ENCODE assay signal across 10 cellular contexts in the genomic region with DNA sequence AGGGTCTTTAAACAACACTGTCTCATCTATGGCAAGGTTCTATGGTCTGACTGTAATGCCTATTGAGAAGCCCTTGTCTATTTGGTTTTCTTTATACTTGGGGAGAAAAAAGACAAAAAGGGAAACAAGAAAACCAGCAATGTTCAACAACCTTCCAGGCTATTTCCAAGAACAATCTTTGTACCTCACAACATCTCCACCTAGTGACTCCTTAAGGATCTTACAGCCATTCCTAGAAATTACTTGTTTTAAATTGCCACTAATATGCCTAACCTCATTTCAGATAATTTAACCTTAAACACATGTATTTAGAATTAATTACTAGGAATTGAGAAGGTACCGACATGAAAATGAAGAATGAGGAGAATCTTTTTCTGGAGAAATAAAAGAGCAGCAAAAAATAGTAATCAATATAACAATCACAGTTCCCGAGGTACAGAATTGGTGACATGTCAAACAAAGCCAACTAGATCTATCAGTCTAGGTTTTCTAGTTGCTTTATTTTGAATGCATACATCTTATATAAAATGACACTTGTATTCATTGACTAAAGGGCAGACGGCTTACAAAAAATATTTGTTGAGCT. TPM values are rescaled to one million over a fixed set of nuclear protein-coding genes. Genes with fewer than 3 reads are reported as not detected.
DNase-seq lines count a peak whose midpoint lies in the region; ATAC-seq, FAIRE-seq and TF ChIP-seq lines count a peak whose summit lies in the region.
"Had no signal": no experiment of that assay in that cellular context is flagged by ENCODE, and none has a peak within 500 bp of the region (broad histone marks: within the 10 kb centered on the region; RNA-seq: fewer than 3 reads in every experiment).

No MANE protein-coding gene starts in this region.

- no peaks in the 10 kb centered on the region for H3K27me3 ChIP-seq in ascending aorta

- intact Hi-C loops in ascending aorta (cut with DNase I), result loop anchor here (5.0 kb wide), 1 partner anchor 227 kb away; a partner anchor contains a TSS
- intact Hi-C loops in activated CD4-positive, alpha-beta T cell treated with anti-CD3 and anti-CD28 coated beads for 36 hours (cut with DNase I, micrococcal nuclease), result loop anchor here (5.0 kb wide), 2 partner anchors 142 to 152 kb away; no protein-coding TSS in a partner anchor

- no peak for ATAC-seq in HG02840 (IDR thresholded peaks at IDR 0.05; ENCODE audit: low FRiP score, unreplicated experiment)
- no peak for ATAC-seq in activated CD4-positive, alpha-beta T cell treated with anti-CD3 and anti-CD28 coated beads for 36 hours
- ATAC-seq: activated CD8-positive, alpha-beta T cell treated with anti-CD3 and anti-CD28 coated beads for 36 hours had no signal

- POLR2A ChIA-PET in AG04449 (lab: Yijun Ruan, JAX), result interaction anchor here (0.6 kb wide), 1 partner anchor 130 kb away, joined by 3 read pairs; no protein-coding TSS in a partner anchor
- POLR2A ChIA-PET in HEK293 (lab: Yijun Ruan, JAX), result no interaction called here
- POLR2A ChIA-PET in activated CD4-positive, alpha-beta T cell treated with anti-CD3 and anti-CD28 coated beads for 36 hours (lab: Charles Lee), result no interaction called here

- no peaks in the 10 kb centered on the region for H3K4me1 ChIP-seq in HEK293 (ENCODE audit: control insufficient read depth, insufficient read depth, low read length)
- H3K4me1 ChIP-seq in ascending aorta, result no peaks in the 10 kb centered on the region

- H3K36me3 Mint-ChIP-seq in activated CD4-positive, alpha-beta T cell treated with anti-CD3 and anti-CD28 coated beads for 36 hours (ENCODE audit: low read depth), result no peaks in the 10 kb centered on the region

- H3K36me3 ChIP-seq in HEK293 (ENCODE audit: control insufficient read depth in 2 of 2, insufficient read depth in 1 of 2, low read length in 2 of 2) (no peaks in the 10 kb centered on the region), ascending aorta (no peaks in the 10 kb centered on the region)

- H3K4me3 ChIP-seq in AG04449 (ENCODE audit: low read depth, low read length) (no peak overlapping the region), HEK293 (ENCODE audit: low read depth, low read length) (no peak overlapping the region), ascending aorta (no peak overlapping the region)

- FAIRE-seq in islet of Langerhans (lab: Jason Lieb, UNC), result peak; percentile 95
- FAIRE-seq: GM18507 had no signal

- H3K27me3 Mint-ChIP-seq in activated CD4-positive, alpha-beta T cell treated with anti-CD3 and anti-CD28 coated beads for 36 hours, result peaks cover 17% of the 10 kb centered on the region

- peak; percentile 39 for TF ChIP-seq CTCF in AG04449 (IDR thresholded peaks at IDR 0.05; ENCODE audit: insufficient read depth, low read length, missing control alignments)
- TF ChIP-seq CTCF in HEK293 (tag by site-specific recombination; IDR thresholded peaks at IDR 0.05), result no peak
- TF ChIP-seq CTCF in ascending aorta (IDR thresholded peaks at IDR 0.05), result peak in 2 of 3 experiments; percentile 20 to 41

- H3K27ac ChIP-seq in HEK293 (ENCODE audit: extremely low read depth, low read depth, low read length) (no peak overlapping the region), ascending aorta (no peak overlapping the region)

- no peak overlapping the region for H3K27ac Mint-ChIP-seq in activated CD4-positive, alpha-beta T cell treated with anti-CD3 and anti-CD28 coated beads for 36 hours
- H3K27ac Mint-ChIP-seq: activated CD8-positive, alpha-beta T cell treated with anti-CD3 and anti-CD28 coated beads for 36 hours had no signal

- CTCF ChIA-PET in AG04449 (lab: Yijun Ruan, JAX) (interaction anchor here (1.3 to 2.5 kb wide), 4 partner anchors 12 to 227 kb away, joined by 3 to 10 read pairs (median 8); no protein-coding TSS in a partner anchor), HEK293 (lab: Yijun Ruan, JAX) (interaction anchor here (0.6 to 3.4 kb wide), 12 partner anchors 19 to 690 kb away, joined by 3 to 30 read pairs (median 4); no protein-coding TSS in a partner anchor)
- CTCF ChIA-PET in activated CD4-positive, alpha-beta T cell treated with anti-CD3 and anti-CD28 coated beads for 36 hours (lab: Charles Lee), result no interaction called here

- DNase-seq in AG04449 (ENCODE audit: low read depth, low spot score) (no peak), ascending aorta (ENCODE audit: low spot score in 2 of 2) (no peak), 8988T (no peak), NOMO-1 treated with dmso at 0.1 percent for 144 hours (lab: John Stamatoyannopoulos, UW; ENCODE audit: unreplicated experiment) (no peak)
- no peak for DNase-seq in activated CD4-positive, alpha-beta T cell treated with anti-CD3 and anti-CD28 coated beads for 36 hours
- DNase-seq: activated CD8-positive, alpha-beta T cell treated with anti-CD3 and anti-CD28 coated beads for 36 hours had no signal

- no peak overlapping the region for H3K4me3 Mint-ChIP-seq in activated CD4-positive, alpha-beta T cell treated with anti-CD3 and anti-CD28 coated beads for 36 hours
- H3K4me3 Mint-ChIP-seq: activated CD8-positive, alpha-beta T cell treated with anti-CD3 and anti-CD28 coated beads for 36 hours had no signal

- H3K9me3 ChIP-seq in HEK293 (ENCODE audit: control insufficient read depth, insufficient read depth, low read depth, low read length) (no peaks in the 10 kb centered on the region), ascending aorta (no peaks in the 10 kb centered on the region)

- no peaks in the 10 kb centered on the region for H3K9me3 Mint-ChIP-seq in activated CD4-positive, alpha-beta T cell treated with anti-CD3 and anti-CD28 coated beads for 36 hours (ENCODE audit: low read depth)
- H3K9me3 Mint-ChIP-seq: activated CD8-positive, alpha-beta T cell treated with anti-CD3 and anti-CD28 coated beads for 36 hours had no signal

- H3K4me1 Mint-ChIP-seq in activated CD4-positive, alpha-beta T cell treated with anti-CD3 and anti-CD28 coated beads for 36 hours, result no peaks in the 10 kb centered on the region

TF ChIP-seq in HEK293, 187 proteins besides CTCF, POLR2A, EP300 and RAD21:
- peak; percentile 51; the same call in 1 of the 2 replicates for TF ChIP-seq ZNF654 (tag by site-specific recombination; IDR thresholded peaks at IDR 0.05; ENCODE audit: low read depth)
- TF ChIP-seq WT1 (tag by site-specific recombination; IDR thresholded peaks at IDR 0.05), result no peak
- no peak for TF ChIP-seq ZNF292 (tag by site-specific recombination; IDR thresholded peaks at IDR 0.05; ENCODE audit: borderline replicate concordance, low read depth)

RNA-seq across cellular contexts. Expression of a gene that starts 1.6 kb away (rescaled TPM):
- not detected for total RNA-seq in ascending aorta
- total RNA-seq in activated CD4-positive, alpha-beta T cell treated with anti-CD3 and anti-CD28 coated beads for 36 hours, result not detected
- total RNA-seq: activated CD8-positive, alpha-beta T cell treated with anti-CD3 and anti-CD28 coated beads for 36 hours had no signal

RNA-seq across cellular contexts. Expression of a gene that starts 35.7 kb away (rescaled TPM):
- not detected for total RNA-seq in ascending aorta
- total RNA-seq in activated CD4-positive, alpha-beta T cell treated with anti-CD3 and anti-CD28 coated beads for 36 hours, result not detected
- total RNA-seq: activated CD8-positive, alpha-beta T cell treated with anti-CD3 and anti-CD28 coated beads for 36 hours had no signal
